In the genomic region with DNA sequence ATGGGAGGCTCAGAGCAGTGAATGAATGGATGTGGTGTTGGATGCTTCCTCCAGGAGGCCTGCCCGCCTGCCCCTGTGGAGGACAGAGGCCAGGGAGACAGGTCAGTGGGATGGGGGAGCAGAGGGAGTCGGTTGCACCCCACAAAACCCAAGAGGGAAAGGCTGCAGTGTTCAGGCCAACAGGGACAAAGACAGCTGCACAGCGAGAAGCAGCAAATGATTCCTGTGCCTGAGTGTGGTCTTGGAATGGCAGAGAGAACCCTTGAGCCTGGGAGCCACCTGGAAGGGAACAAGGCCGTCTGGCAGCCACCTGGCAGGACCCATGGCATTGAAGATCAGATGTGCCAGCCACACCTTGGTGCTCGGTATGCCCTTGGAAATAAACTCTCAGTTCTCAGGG, we compare ENCODE assay signal across 15 cellular contexts. TPM values are rescaled to one million over a fixed set of nuclear protein-coding genes. Genes with fewer than 3 reads are reported as not detected.
A peak's percentile ranks its signal among the peaks of the same experiment; 100 is the strongest.
DNase-seq lines count a peak whose midpoint lies in the region; ATAC-seq and TF ChIP-seq lines count a peak whose summit lies in the region.
"Had no signal": no experiment of that assay in that cellular context is flagged by ENCODE, and none has a peak within 500 bp of the region (broad histone marks: within the 10 kb centered on the region; RNA-seq: fewer than 3 reads in every experiment).

No MANE protein-coding gene starts in this region.

- H3K4me1 Mint-ChIP-seq in natural killer cell treated with Interleukin-12 subunit alpha and Interleukin-12 subunit beta and Interleukin-15 and Interleukin-18, amount 100 ng/mL, for 72 hours (ENCODE audit: low read depth in 2 of 2) = no peaks in the 10 kb centered on the region

- H3K9ac ChIP-seq in BLaER1 (peak overlapping the region; percentile 13; the same call in 1 of the 2 replicates), smooth muscle cell (ENCODE audit: low read depth) (no peak overlapping the region)

- H3K9me3 Mint-ChIP-seq in natural killer cell treated with Interleukin-12 subunit alpha and Interleukin-12 subunit beta and Interleukin-15 and Interleukin-18, amount 100 ng/mL, for 72 hours = no peaks in the 10 kb centered on the region

- H3K27me3 ChIP-seq in BLaER1 (no peaks in the 10 kb centered on the region; the same call in 1 of the 2 replicates), smooth muscle cell (ENCODE audit: low read depth) (no peaks in the 10 kb centered on the region)
- H3K27me3 ChIP-seq: SJSA1 had no signal

- no peak overlapping the region for H2AFZ ChIP-seq in smooth muscle cell (ENCODE audit: low read depth)
- H2AFZ ChIP-seq: PC-9 had no signal

- H3K27ac Mint-ChIP-seq in natural killer cell treated with Interleukin-12 subunit alpha and Interleukin-12 subunit beta and Interleukin-15 and Interleukin-18, amount 100 ng/mL, for 72 hours = no peak overlapping the region
- H3K27ac Mint-ChIP-seq: HFFc6 had no signal

- H3K4me2 ChIP-seq in BLaER1 (peak overlapping the region; percentile 84), smooth muscle cell (no peak overlapping the region)
- H3K4me2 ChIP-seq: PC-9 had no signal

- H3K4me3 ChIP-seq in BLaER1 (no peak overlapping the region), smooth muscle cell (no peak overlapping the region)
- H3K4me3 ChIP-seq: PC-9, SJSA1 had no signal

- TF ChIP-seq CTCF in smooth muscle cell (IDR thresholded peaks at IDR 0.05; ENCODE audit: borderline replicate concordance, insufficient read depth, poor library complexity, severe bottlenecking) = no peak

- 85% methylated on average over 5 of the region's 5 CpGs for WGBS in smooth muscle cell (ENCODE audit: low lambda C conversion rate)

- H3K9me3 ChIP-seq in BLaER1 (no peaks in the 10 kb centered on the region), smooth muscle cell (replicated peaks; ENCODE audit: low read depth) (no peaks in the 10 kb centered on the region)
- H3K9me3 ChIP-seq: SJSA1 had no signal

- peak overlapping the region; percentile 49 for H3K27ac ChIP-seq in BLaER1
- no peak overlapping the region for H3K27ac ChIP-seq in smooth muscle cell (ENCODE audit: low read depth)
- H3K27ac ChIP-seq: C4-2B, PC-9, SJSA1 had no signal

- H3K79me2 ChIP-seq in smooth muscle cell (ENCODE audit: low read depth) = no peaks in the 10 kb centered on the region

- H3K4me3 Mint-ChIP-seq in natural killer cell treated with Interleukin-12 subunit alpha and Interleukin-12 subunit beta and Interleukin-15 and Interleukin-18, amount 100 ng/mL, for 72 hours = no peak overlapping the region
- H3K4me3 Mint-ChIP-seq: HFFc6 had no signal

- no peaks in the 10 kb centered on the region for H3K36me3 Mint-ChIP-seq in natural killer cell treated with Interleukin-12 subunit alpha and Interleukin-12 subunit beta and Interleukin-15 and Interleukin-18, amount 100 ng/mL, for 72 hours

- H3F3A ChIP-seq in smooth muscle cell (ENCODE audit: low read depth) = no peaks in the 10 kb centered on the region

- H3K4me1 ChIP-seq in BLaER1 = peaks cover 81% of the 10 kb centered on the region
- H3K4me1 ChIP-seq in smooth muscle cell (ENCODE audit: low read depth) = no peaks in the 10 kb centered on the region

- ATAC-seq in natural killer cell treated with Interleukin-12 subunit alpha and Interleukin-12 subunit beta and Interleukin-15 and Interleukin-18, amount 100 ng/mL, for 72 hours = no peak
- ATAC-seq in GM19324 (IDR thresholded peaks at IDR 0.05; ENCODE audit: low FRiP score, unreplicated experiment) = no peak

- H3K27me3 Mint-ChIP-seq in natural killer cell treated with Interleukin-12 subunit alpha and Interleukin-12 subunit beta and Interleukin-15 and Interleukin-18, amount 100 ng/mL, for 72 hours = peaks cover 10 to 16% of the 10 kb centered on the region in 2 donors

- DNase-seq in NCI-H2107 treated with DMSO at 0.1 percent for 48 hours (lab: John Stamatoyannopoulos, UW; ENCODE audit: unreplicated experiment) (peak; percentile 61), NCI-H2107 (lab: John Stamatoyannopoulos, UW) (no peak), NCI-H2171 treated with DMSO at 0.1 percent for 48 hours (lab: John Stamatoyannopoulos, UW) (peak; percentile 74), islet precursor cell (peak; percentile 41), smooth muscle cell (lab: John Stamatoyannopoulos, UW; ENCODE audit: unreplicated experiment) (no peak)
- no peak for DNase-seq in natural killer cell treated with Interleukin-12 subunit alpha and Interleukin-12 subunit beta and Interleukin-15 and Interleukin-18, amount 100 ng/mL, for 72 hours (ENCODE audit: low spot score)
- DNase-seq: DMS 273 treated with DMSO at 0.1 percent for 48 hours, HFFc6, KBM-7, NCI-H1694, PC-9 had no signal

- no peaks in the 10 kb centered on the region for H3K36me3 ChIP-seq in BLaER1
- no peaks in the 10 kb centered on the region for H3K36me3 ChIP-seq in smooth muscle cell (ENCODE audit: low read depth)
- H3K36me3 ChIP-seq: SJSA1 had no signal

- no peaks in the 10 kb centered on the region for H4K20me1 ChIP-seq in BLaER1
- no peaks in the 10 kb centered on the region for H4K20me1 ChIP-seq in smooth muscle cell (ENCODE audit: low read depth)

RNA-seq across cellular contexts. Expression of gene TFF3, which starts 8.1 kb away (rescaled TPM):
- not detected for total RNA-seq in natural killer cell treated with Interleukin-12 subunit alpha and Interleukin-12 subunit beta and Interleukin-15 and Interleukin-18, amount 100 ng/mL, for 72 hours
- not detected in 2 replicates for total RNA-seq in smooth muscle cell
- 0.31 and 0.51 TPM in 2 replicates for polyA plus RNA-seq in smooth muscle cell
- total RNA-seq: HFFc6, PC-9, SJSA1 had no signal

RNA-seq across cellular contexts. Expression of gene TFF2, which starts 43.7 kb away (rescaled TPM):
- total RNA-seq in natural killer cell treated with Interleukin-12 subunit alpha and Interleukin-12 subunit beta and Interleukin-15 and Interleukin-18, amount 100 ng/mL, for 72 hours = not detected
- not detected in 2 replicates for total RNA-seq in smooth muscle cell
- polyA plus RNA-seq in smooth muscle cell = not detected in 2 replicates
- total RNA-seq: HFFc6, SJSA1 had no signal

RNA-seq across cellular contexts. Expression of gene TFF1, which starts 59.2 kb away (rescaled TPM):
- total RNA-seq in natural killer cell treated with Interleukin-12 subunit alpha and Interleukin-12 subunit beta and Interleukin-15 and Interleukin-18, amount 100 ng/mL, for 72 hours = not detected
- 3.3 and 7.9 TPM in 2 replicates for total RNA-seq in smooth muscle cell
- polyA plus RNA-seq in smooth muscle cell = 8.1 and 8.6 TPM in 2 replicates
- total RNA-seq: HFFc6, SJSA1 had no signal

Comparison
In these comparisons a context has a peak if more than half of its experiments do, and no peak if none do; other contexts are left out.
1. DNase-seq: peak in NCI-H2107 treated with DMSO at 0.1 percent for 48 hours (single experiment), NCI-H2171 treated with DMSO at 0.1 percent for 48 hours (single experiment) and islet precursor cell (single experiment); none in NCI-H2107 (single experiment), natural killer cell treated with Interleukin-12 subunit alpha and Interleukin-12 subunit beta and Interleukin-15 and Interleukin-18, amount 100 ng/mL, for 72 hours (single experiment) and smooth muscle cell (single experiment).